In genomic region chr14:35403085-35403396, GRCh38 we compare ENCODE assay signal across 8 cellular contexts. TPM values are rescaled to one million over a fixed set of nuclear protein-coding genes. Genes with fewer than 3 reads are reported as not detected.
A peak's percentile ranks its signal among the peaks of the same experiment; 100 is the strongest.
DNase-seq lines count a peak whose midpoint lies in the region; ATAC-seq lines count a peak whose summit lies in the region.

No MANE protein-coding gene starts in this region.

- H3K27ac Mint-ChIP-seq in activated naive CD8-positive, alpha-beta T cell treated with anti-CD3 and anti-CD28 coated beads, Interleukin-2, amount 10 ng/mL, durations not matched to agents 7 days and 5 days: peak overlapping the region; percentile 88

- DNase-seq in activated effector memory CD4-positive, alpha-beta T cell treated with anti-CD3 and anti-CD28 coated beads, Interleukin-2, amount 50 U/mL, for 16 hours: peak; percentile 86
- DNase-seq in activated effector memory CD4-positive, alpha-beta T cell treated with Interleukin-2 at 50 U/mL for 16 hours: no peak
- DNase-seq in activated naive CD8-positive, alpha-beta T cell treated with anti-CD3 and anti-CD28 coated beads, Interleukin-2, amount 10 ng/mL, durations not matched to agents 7 days and 5 days: peak; percentile 46
- DNase-seq in right cardiac atrium (peak; percentile 42 to 73 (median 71)), NCI-H2196 treated with DMSO at 0.1 percent for 48 hours (lab: John Stamatoyannopoulos, UW; ENCODE audit: unreplicated experiment) (no peak)
- DNase-seq in stimulated activated CD4-positive, alpha-beta T cell treated with anti-CD3 and anti-CD28 coated beads, Interleukin-12 subunit alpha, Interleukin-12 subunit beta, amount 100 ng/mL, for 4 hours: peak; percentile 53

- H3K4me3 Mint-ChIP-seq in activated naive CD8-positive, alpha-beta T cell treated with anti-CD3 and anti-CD28 coated beads, Interleukin-2, amount 10 ng/mL, durations not matched to agents 7 days and 5 days: peak overlapping the region; percentile 91

- no peak for ATAC-seq in activated naive CD8-positive, alpha-beta T cell treated with anti-CD3 and anti-CD28 coated beads, Interleukin-2, amount 10 ng/mL, durations not matched to agents 7 days and 5 days (ENCODE audit: low read depth)
- peak; percentile 1 to 28 for ATAC-seq in right cardiac atrium
- no peak for ATAC-seq in GM18867 (IDR thresholded peaks at IDR 0.05; ENCODE audit: unreplicated experiment)
- ATAC-seq in HG02840 (IDR thresholded peaks at IDR 0.05; ENCODE audit: low FRiP score, unreplicated experiment): no peak

- H3K4me1 Mint-ChIP-seq in activated naive CD8-positive, alpha-beta T cell treated with anti-CD3 and anti-CD28 coated beads, Interleukin-2, amount 10 ng/mL, durations not matched to agents 7 days and 5 days: peaks cover 54% of the 10 kb centered on the region

- 8% methylated on average over 7 of the region's 7 CpGs for WGBS in right cardiac atrium

- intact Hi-C loops in right cardiac atrium (cut with DNase I): loop anchor here (2.0 to 10.0 kb wide), 4 partner anchors 66 to 118 kb away; partner anchors contain the start of gene PSMA6 (in 1 of the 4)

- no peaks in the 10 kb centered on the region for H3K27me3 Mint-ChIP-seq in activated naive CD8-positive, alpha-beta T cell treated with anti-CD3 and anti-CD28 coated beads, Interleukin-2, amount 10 ng/mL, durations not matched to agents 7 days and 5 days

- no peaks in the 10 kb centered on the region for H3K9me3 Mint-ChIP-seq in activated naive CD8-positive, alpha-beta T cell treated with anti-CD3 and anti-CD28 coated beads, Interleukin-2, amount 10 ng/mL, durations not matched to agents 7 days and 5 days

- H3K36me3 Mint-ChIP-seq in activated naive CD8-positive, alpha-beta T cell treated with anti-CD3 and anti-CD28 coated beads, Interleukin-2, amount 10 ng/mL, durations not matched to agents 7 days and 5 days: peaks cover 33% of the 10 kb centered on the region

- no peaks in the 10 kb centered on the region for H3K4me1 ChIP-seq in right cardiac atrium (ENCODE audit: control insufficient read depth, insufficient read depth, low read length)

- no peaks in the 10 kb centered on the region for H3K27me3 ChIP-seq in right cardiac atrium (ENCODE audit: control insufficient read depth, insufficient read depth)

- H3K4me3 ChIP-seq in right cardiac atrium (ENCODE audit: low read length): peak overlapping the region; percentile 81

- H3K9me3 ChIP-seq in right cardiac atrium (ENCODE audit: control insufficient read depth, low read length): no peaks in the 10 kb centered on the region

- POLR2A ChIA-PET in activated naive CD8-positive, alpha-beta T cell treated with anti-CD3 and anti-CD28 coated beads, Interleukin-2, amount 10 ng/mL, durations not matched to agents 7 days and 5 days (lab: Charles Lee): interaction anchor here (1.0 to 5.4 kb wide), 16 partner anchors 9 to 421 kb away, joined by 3 to 127 read pairs (median 17); partner anchors contain the start of genes PPP2R3C, PRORP and PSMA6

- H3K27ac ChIP-seq in right cardiac atrium (ENCODE audit: low read length): peak overlapping the region; percentile 97

RNA-seq across cellular contexts. Expression of gene NFKBIA, which starts 1.5 kb away (rescaled TPM):
- total RNA-seq in activated naive CD8-positive, alpha-beta T cell treated with anti-CD3 and anti-CD28 coated beads, Interleukin-2, amount 10 ng/mL, durations not matched to agents 7 days and 5 days: 10 to 100 TPM; 85.5 to 88.1 TPM
- 100 to 1,000 TPM in 3 of 4 donors, 10 to 100 TPM in 1; 74.0 to 125 (median 103) TPM for total RNA-seq in right cardiac atrium
- polyA plus RNA-seq in right cardiac atrium: 81.2 TPM

Comparison
In these comparisons a context has a peak if more than half of its experiments do, and no peak if none do; other contexts are left out.
1. DNase-seq: peak in activated effector memory CD4-positive, alpha-beta T cell treated with anti-CD3 and anti-CD28 coated beads, Interleukin-2, amount 50 U/mL, for 16 hours (single experiment), activated naive CD8-positive, alpha-beta T cell treated with anti-CD3 and anti-CD28 coated beads, Interleukin-2, amount 10 ng/mL, durations not matched to agents 7 days and 5 days (single experiment), right cardiac atrium (3 of 3) and stimulated activated CD4-positive, alpha-beta T cell treated with anti-CD3 and anti-CD28 coated beads, Interleukin-12 subunit alpha, Interleukin-12 subunit beta, amount 100 ng/mL, for 4 hours (single experiment); none in activated effector memory CD4-positive, alpha-beta T cell treated with Interleukin-2 at 50 U/mL for 16 hours (single experiment) and NCI-H2196 treated with DMSO at 0.1 percent for 48 hours (single experiment).
2. ATAC-seq: peak in right cardiac atrium (2 of 2); none in activated naive CD8-positive, alpha-beta T cell treated with anti-CD3 and anti-CD28 coated beads, Interleukin-2, amount 10 ng/mL, durations not matched to agents 7 days and 5 days (single experiment), GM18867 (single experiment) and HG02840 (single experiment).